In the genomic region with DNA sequence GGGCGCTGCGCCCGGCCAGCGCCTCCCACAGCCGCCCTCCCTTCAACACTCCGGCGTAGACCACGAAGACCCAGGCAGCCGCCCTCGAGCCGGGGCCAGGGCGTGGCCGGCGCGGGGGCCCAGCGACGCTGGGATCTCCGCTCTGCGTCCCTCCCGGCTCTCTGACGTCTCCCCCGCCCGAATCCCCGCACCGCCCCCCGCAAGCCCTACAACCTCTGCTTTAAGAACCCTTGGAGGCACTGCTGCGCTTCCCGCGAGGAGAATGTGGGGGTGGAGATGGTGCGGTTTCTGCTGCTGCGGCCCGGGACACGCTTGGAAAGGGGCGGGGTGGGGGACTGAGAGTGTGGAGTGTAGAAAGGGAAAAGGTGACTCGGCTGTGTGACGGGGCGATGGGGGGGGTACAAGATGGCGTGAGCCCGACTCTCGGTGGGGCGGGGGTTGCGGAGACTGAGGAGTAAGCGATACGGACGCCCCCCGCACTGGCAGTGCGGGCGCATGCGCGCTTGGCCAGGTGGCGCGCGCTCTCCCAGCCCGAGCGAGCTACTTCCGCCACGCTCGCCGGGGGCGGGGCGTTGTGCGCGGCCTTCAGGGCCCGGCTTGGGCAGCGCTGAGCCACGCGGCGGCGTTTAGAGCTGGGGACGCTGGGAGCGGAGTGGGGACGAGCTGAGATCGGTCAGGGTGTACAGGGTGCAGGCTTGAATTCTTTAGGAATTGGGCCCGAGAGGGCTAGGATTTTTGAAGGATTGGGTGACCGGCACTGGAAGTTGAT, we compare ENCODE assay signal across 1 cellular context.
TF ChIP-seq lines count a peak whose summit lies in the region.

SUPT3H (minus strand) TSS at position 380 of the 769 bp plus-strand sequence.

TF ChIP-seq in HepG2, 621 proteins besides CTCF, POLR2A, EP300 and RAD21 (continued from another document and continues in another):
- TF ChIP-seq HNF4G (IDR thresholded peaks at IDR 0.05; ENCODE audit: borderline replicate concordance, low read depth, low read length) (no peak; the same call in 1 of the 2 replicates), HNF4G (CRISPR knock-in tag; IDR thresholded peaks at IDR 0.05; ENCODE audit: borderline replicate concordance, low read depth) (peak; percentile 56; the same call in 1 of the 2 replicates), ZFP37 (CRISPR knock-in tag; IDR thresholded peaks at IDR 0.05; ENCODE audit: borderline replicate concordance) (peak; percentile 93), TMF1 (CRISPR knock-in tag; IDR thresholded peaks at IDR 0.05; ENCODE audit: low read depth) (peak; percentile 21), ZNF550 (CRISPR knock-in tag; IDR thresholded peaks at IDR 0.05; ENCODE audit: borderline replicate concordance) (no peak), ZNF549 (CRISPR knock-in tag; IDR thresholded peaks at IDR 0.05) (no peak; the same call in 1 of the 2 replicates), ZBTB2 (CRISPR knock-in tag; IDR thresholded peaks at IDR 0.05; ENCODE audit: low read depth) (peak; percentile 89), ZSCAN9 (CRISPR knock-in tag; IDR thresholded peaks at IDR 0.05; ENCODE audit: borderline replicate concordance) (peak; percentile 90), ARID2 (CRISPR knock-in tag; IDR thresholded peaks at IDR 0.05; ENCODE audit: borderline replicate concordance) (peak; percentile 69; the same call in 1 of the 2 replicates), ZNF430 (CRISPR knock-in tag; IDR thresholded peaks at IDR 0.05) (peak; percentile 93), RCOR2 (CRISPR knock-in tag; IDR thresholded peaks at IDR 0.05) (no peak), ZFY (CRISPR knock-in tag; IDR thresholded peaks at IDR 0.05) (peak; percentile 99), ZNF547 (CRISPR knock-in tag; IDR thresholded peaks at IDR 0.05) (peak; percentile 68; the same call in 1 of the 2 replicates), GTF2F1 (IDR thresholded peaks at IDR 0.05; ENCODE audit: low read length) (no peak), ZNF572 (CRISPR knock-in tag; IDR thresholded peaks at IDR 0.05) (no peak), ZNF790 (CRISPR knock-in tag; IDR thresholded peaks at IDR 0.05; ENCODE audit: borderline replicate concordance) (peak; percentile 97), ZMYM3 (CRISPR knock-in tag; IDR thresholded peaks at IDR 0.05) (peak; percentile 14; the same call in 1 of the 2 replicates), ZNF839 (CRISPR knock-in tag; IDR thresholded peaks at IDR 0.05; ENCODE audit: borderline replicate concordance) (peak; percentile 74; the same call in 1 of the 2 replicates), SIN3B (IDR thresholded peaks at IDR 0.05; ENCODE audit: low read length) (0 out of 2 replicates have a peak, but pooled peaks have one; percentile 9), MBNL3 (CRISPR knock-in tag; conservative IDR thresholded peaks at IDR 0.05) (no peak), NFAT5 (CRISPR knock-in tag; IDR thresholded peaks at IDR 0.05) (peak; percentile 36; the same call in 1 of the 2 replicates), ZNF367 (CRISPR knock-in tag; IDR thresholded peaks at IDR 0.05; ENCODE audit: borderline replicate concordance) (no peak), TCF12 (IDR thresholded peaks at IDR 0.05) (no peak), TCF12 (CRISPR knock-in tag; IDR thresholded peaks at IDR 0.05) (no peak; the same call in 1 of the 2 replicates), SRY (CRISPR knock-in tag; IDR thresholded peaks at IDR 0.05) (peak; percentile 14; the same call in 1 of the 2 replicates), ZNF20 (CRISPR knock-in tag; IDR thresholded peaks at IDR 0.05) (0 out of 2 replicates have a peak, but pooled peaks have one; percentile 68), MTA3 (CRISPR knock-in tag; IDR thresholded peaks at IDR 0.05) (no peak), MTF2 (CRISPR knock-in tag; IDR thresholded peaks at IDR 0.05; ENCODE audit: borderline replicate concordance) (0 out of 2 replicates have a peak, but pooled peaks have one; percentile 50), NKX3-1 (CRISPR knock-in tag; IDR thresholded peaks at IDR 0.05) (peak; percentile 72; the same call in 1 of the 2 replicates), ZFP62 (CRISPR knock-in tag; IDR thresholded peaks at IDR 0.05) (no peak), KDM3A (CRISPR knock-in tag; IDR thresholded peaks at IDR 0.05; ENCODE audit: low read depth) (peak; percentile 86; the same call in 1 of the 2 replicates), NFATC3 (CRISPR knock-in tag; IDR thresholded peaks at IDR 0.05) (0 out of 2 replicates have a peak, but pooled peaks have one; percentile 27), FOXA3 (CRISPR knock-in tag; IDR thresholded peaks at IDR 0.05) (peak; percentile 73; the same call in 1 of the 2 replicates), MEIS1 (CRISPR knock-in tag; IDR thresholded peaks at IDR 0.05; ENCODE audit: borderline replicate concordance) (peak; percentile 4; the same call in 1 of the 2 replicates), RBFOX2 (IDR thresholded peaks at IDR 0.05; ENCODE audit: low read depth, low read length) (peak; percentile 99), ZSCAN20 (CRISPR knock-in tag; IDR thresholded peaks at IDR 0.05; ENCODE audit: borderline replicate concordance) (peak; percentile 84; the same call in 1 of the 2 replicates), ZNF383 (CRISPR knock-in tag; IDR thresholded peaks at IDR 0.05; ENCODE audit: borderline replicate concordance) (no peak; the same call in 1 of the 2 replicates), BRCA1 (CRISPR knock-in tag; IDR thresholded peaks at IDR 0.05) (no peak; the same call in 1 of the 2 replicates), ZNF207 (IDR thresholded peaks at IDR 0.05; ENCODE audit: borderline replicate concordance) (no peak), ZNF598 (CRISPR knock-in tag; IDR thresholded peaks at IDR 0.05; ENCODE audit: borderline replicate concordance) (peak; percentile 46; the same call in 1 of the 2 replicates), ZNF557 (CRISPR knock-in tag; IDR thresholded peaks at IDR 0.05) (0 out of 2 replicates have a peak, but pooled peaks have one; percentile 26), NR1H2 (CRISPR knock-in tag; IDR thresholded peaks at IDR 0.05; ENCODE audit: borderline replicate concordance, low read depth) (0 out of 2 replicates have a peak, but pooled peaks have one; percentile 62), ZNF720 (CRISPR knock-in tag; IDR thresholded peaks at IDR 0.05) (no peak), ZNF614 (CRISPR knock-in tag; IDR thresholded peaks at IDR 0.05; ENCODE audit: borderline replicate concordance) (peak; percentile 89; the same call in 1 of the 2 replicates), ZNF337 (CRISPR knock-in tag; IDR thresholded peaks at IDR 0.05; ENCODE audit: borderline replicate concordance, low read depth) (no peak), KDM5A (IDR thresholded peaks at IDR 0.05; ENCODE audit: borderline replicate concordance, low read length) (peak; percentile 69; the same call in 1 of the 2 replicates), HDAC2 (CRISPR knock-in tag; IDR thresholded peaks at IDR 0.05) (0 out of 2 replicates have a peak, but pooled peaks have one; percentile 54), ETV5 (CRISPR knock-in tag; IDR thresholded peaks at IDR 0.05; ENCODE audit: borderline replicate concordance) (peak; percentile 87)
- TF ChIP-seq, protein P1, sequence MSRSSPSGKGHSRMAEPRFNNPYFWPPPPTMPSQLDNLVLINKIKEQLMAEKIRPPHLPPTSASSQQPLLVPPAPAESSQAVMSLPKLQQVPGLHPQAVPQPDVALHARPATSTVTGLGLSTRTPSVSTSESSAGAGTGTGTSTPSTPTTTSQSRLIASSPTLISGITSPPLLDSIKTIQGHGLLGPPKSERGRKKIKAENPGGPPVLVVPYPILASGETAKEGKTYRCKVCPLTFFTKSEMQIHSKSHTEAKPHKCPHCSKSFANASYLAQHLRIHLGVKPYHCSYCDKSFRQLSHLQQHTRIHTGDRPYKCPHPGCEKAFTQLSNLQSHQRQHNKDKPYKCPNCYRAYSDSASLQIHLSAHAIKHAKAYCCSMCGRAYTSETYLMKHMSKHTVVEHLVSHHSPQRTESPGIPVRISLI (CRISPR knock-in tag; IDR thresholded peaks at IDR 0.05; ENCODE audit: borderline replicate concordance) = no peak
- TF ChIP-seq, protein P2, sequence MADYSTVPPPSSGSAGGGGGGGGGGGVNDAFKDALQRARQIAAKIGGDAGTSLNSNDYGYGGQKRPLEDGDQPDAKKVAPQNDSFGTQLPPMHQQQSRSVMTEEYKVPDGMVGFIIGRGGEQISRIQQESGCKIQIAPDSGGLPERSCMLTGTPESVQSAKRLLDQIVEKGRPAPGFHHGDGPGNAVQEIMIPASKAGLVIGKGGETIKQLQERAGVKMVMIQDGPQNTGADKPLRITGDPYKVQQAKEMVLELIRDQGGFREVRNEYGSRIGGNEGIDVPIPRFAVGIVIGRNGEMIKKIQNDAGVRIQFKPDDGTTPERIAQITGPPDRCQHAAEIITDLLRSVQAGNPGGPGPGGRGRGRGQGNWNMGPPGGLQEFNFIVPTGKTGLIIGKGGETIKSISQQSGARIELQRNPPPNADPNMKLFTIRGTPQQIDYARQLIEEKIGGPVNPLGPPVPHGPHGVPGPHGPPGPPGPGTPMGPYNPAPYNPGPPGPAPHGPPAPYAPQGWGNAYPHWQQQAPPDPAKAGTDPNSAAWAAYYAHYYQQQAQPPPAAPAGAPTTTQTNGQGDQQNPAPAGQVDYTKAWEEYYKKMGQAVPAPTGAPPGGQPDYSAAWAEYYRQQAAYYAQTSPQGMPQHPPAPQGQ (CRISPR knock-in tag; IDR thresholded peaks at IDR 0.05; ENCODE audit: borderline replicate concordance) = no peak
- TF ChIP-seq, protein P3, sequence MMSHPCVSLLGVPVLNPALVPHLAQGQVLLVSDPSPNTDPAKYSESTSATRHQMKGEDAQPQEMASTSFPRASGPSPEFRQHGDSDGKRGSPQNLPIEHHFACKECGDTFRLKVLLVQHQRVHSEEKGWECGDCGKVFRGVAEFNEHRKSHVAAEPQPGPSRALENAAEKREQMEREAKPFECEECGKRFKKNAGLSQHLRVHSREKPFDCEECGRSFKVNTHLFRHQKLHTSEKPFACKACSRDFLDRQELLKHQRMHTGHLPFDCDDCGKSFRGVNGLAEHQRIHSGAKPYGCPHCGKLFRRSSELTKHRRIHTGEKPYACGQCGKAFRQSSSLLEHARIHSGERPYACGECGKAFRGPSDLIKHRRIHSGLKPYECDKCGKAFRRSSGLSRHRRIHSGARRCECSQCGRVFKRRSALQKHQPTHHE (CRISPR knock-in tag; IDR thresholded peaks at IDR 0.05; ENCODE audit: borderline replicate concordance) = peak; percentile 66; the same call in 1 of the 2 replicates
- TF ChIP-seq, protein P4, sequence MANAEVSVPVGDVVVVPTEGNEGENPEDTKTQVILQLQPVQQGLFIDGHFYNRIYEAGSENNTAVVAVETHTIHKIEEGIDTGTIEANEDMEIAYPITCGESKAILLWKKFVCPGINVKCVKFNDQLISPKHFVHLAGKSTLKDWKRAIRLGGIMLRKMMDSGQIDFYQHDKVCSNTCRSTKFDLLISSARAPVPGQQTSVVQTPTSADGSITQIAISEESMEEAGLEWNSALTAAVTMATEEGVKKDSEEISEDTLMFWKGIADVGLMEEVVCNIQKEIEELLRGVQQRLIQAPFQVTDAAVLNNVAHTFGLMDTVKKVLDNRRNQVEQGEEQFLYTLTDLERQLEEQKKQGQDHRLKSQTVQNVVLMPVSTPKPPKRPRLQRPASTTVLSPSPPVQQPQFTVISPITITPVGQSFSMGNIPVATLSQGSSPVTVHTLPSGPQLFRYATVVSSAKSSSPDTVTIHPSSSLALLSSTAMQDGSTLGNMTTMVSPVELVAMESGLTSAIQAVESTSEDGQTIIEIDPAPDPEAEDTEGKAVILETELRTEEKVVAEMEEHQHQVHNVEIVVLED (CRISPR knock-in tag; IDR thresholded peaks at IDR 0.05; ENCODE audit: borderline replicate concordance) = peak; percentile 95
- TF ChIP-seq, protein P5, sequence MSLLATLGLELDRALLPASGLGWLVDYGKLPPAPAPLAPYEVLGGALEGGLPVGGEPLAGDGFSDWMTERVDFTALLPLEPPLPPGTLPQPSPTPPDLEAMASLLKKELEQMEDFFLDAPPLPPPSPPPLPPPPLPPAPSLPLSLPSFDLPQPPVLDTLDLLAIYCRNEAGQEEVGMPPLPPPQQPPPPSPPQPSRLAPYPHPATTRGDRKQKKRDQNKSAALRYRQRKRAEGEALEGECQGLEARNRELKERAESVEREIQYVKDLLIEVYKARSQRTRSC (CRISPR knock-in tag; IDR thresholded peaks at IDR 0.05; ENCODE audit: low read depth) = no peak; the same call in 1 of the 2 replicates
